Comparison of ENCODE assay signal across 11 cellular contexts in genomic region chr2:55843096-55843991, GRCh38.
DNase-seq lines count a peak whose midpoint lies in the region; ATAC-seq and TF ChIP-seq lines count a peak whose summit lies in the region.
"Had no signal": no experiment of that assay in that cellular context is flagged by ENCODE, and none has a peak within 500 bp of the region (broad histone marks: within the 10 kb centered on the region; RNA-seq: fewer than 3 reads in every experiment).

No MANE protein-coding gene starts in this region.

- H3K36me3 ChIP-seq in prostate gland, result no peaks in the 10 kb centered on the region

- 22% methylated on average over 6 of the region's 6 CpGs for WGBS in prostate gland

- ATAC-seq in HG03571 (IDR thresholded peaks at IDR 0.05; ENCODE audit: unreplicated experiment), result no peak

- DNase-seq in GM04503 (ENCODE audit: low read depth), result peak; percentile 100
- DNase-seq in NCI-H460 (ENCODE audit: extremely low read depth, low read depth), result peak; percentile 91
- peak; percentile 30 for DNase-seq in epithelial cell of proximal tubule (ENCODE audit: low read depth)
- peak; percentile 58 for DNase-seq in prostate gland (ENCODE audit: low spot score)
- DNase-seq in activated CD4-positive, alpha-beta T cell treated with anti-CD3 and anti-CD28 coated beads for 1 hour, result no peak
- no peak for DNase-seq in NCI-H446 treated with DMSO at 0.1 percent for 48 hours (lab: John Stamatoyannopoulos, UW)
- DNase-seq in AML-193 (lab: John Stamatoyannopoulos, UW), result no peak
- DNase-seq: dorsolateral prefrontal cortex, retina had no signal

- no peak for TF ChIP-seq POLR2A in prostate gland (IDR thresholded peaks at IDR 0.05)

- intact Hi-C loops in prostate gland (cut with DNase I), result no loop called here

- no peaks in the 10 kb centered on the region for H3K4me1 ChIP-seq in prostate gland (replicated peaks)

- H3K27ac ChIP-seq in prostate gland, result peak overlapping the region in 1 of 2 donors; percentile 13
- H3K27ac ChIP-seq: dorsolateral prefrontal cortex, VCaP had no signal

- no peaks in the 10 kb centered on the region for H3K27me3 ChIP-seq in prostate gland (replicated peaks; ENCODE audit: insufficient read depth)

- TF ChIP-seq CTCF in epithelial cell of proximal tubule (conservative IDR thresholded peaks at IDR 0.05; ENCODE audit: low read depth, low read length), result no peak
- TF ChIP-seq CTCF in prostate gland (IDR thresholded peaks at IDR 0.05), result no peak

- H3K9me3 ChIP-seq in prostate gland, result no peaks in the 10 kb centered on the region

- H3K4me3 ChIP-seq in epithelial cell of proximal tubule (ENCODE audit: low read depth, low read length), result no peak overlapping the region
- H3K4me3 ChIP-seq in prostate gland, result no peak overlapping the region
- H3K4me3 ChIP-seq: dorsolateral prefrontal cortex had no signal

Comparison
In these comparisons a context has a peak if more than half of its experiments do, and no peak if none do; other contexts are left out.
1. DNase-seq: peak in GM04503 (single experiment), NCI-H460 (single experiment), epithelial cell of proximal tubule (single experiment) and prostate gland (single experiment); none in activated CD4-positive, alpha-beta T cell treated with anti-CD3 and anti-CD28 coated beads for 1 hour (single experiment), NCI-H446 treated with DMSO at 0.1 percent for 48 hours (single experiment) and AML-193 (0 of 2).